8 cellular contexts compared by ENCODE assay signal in the genomic region with DNA sequence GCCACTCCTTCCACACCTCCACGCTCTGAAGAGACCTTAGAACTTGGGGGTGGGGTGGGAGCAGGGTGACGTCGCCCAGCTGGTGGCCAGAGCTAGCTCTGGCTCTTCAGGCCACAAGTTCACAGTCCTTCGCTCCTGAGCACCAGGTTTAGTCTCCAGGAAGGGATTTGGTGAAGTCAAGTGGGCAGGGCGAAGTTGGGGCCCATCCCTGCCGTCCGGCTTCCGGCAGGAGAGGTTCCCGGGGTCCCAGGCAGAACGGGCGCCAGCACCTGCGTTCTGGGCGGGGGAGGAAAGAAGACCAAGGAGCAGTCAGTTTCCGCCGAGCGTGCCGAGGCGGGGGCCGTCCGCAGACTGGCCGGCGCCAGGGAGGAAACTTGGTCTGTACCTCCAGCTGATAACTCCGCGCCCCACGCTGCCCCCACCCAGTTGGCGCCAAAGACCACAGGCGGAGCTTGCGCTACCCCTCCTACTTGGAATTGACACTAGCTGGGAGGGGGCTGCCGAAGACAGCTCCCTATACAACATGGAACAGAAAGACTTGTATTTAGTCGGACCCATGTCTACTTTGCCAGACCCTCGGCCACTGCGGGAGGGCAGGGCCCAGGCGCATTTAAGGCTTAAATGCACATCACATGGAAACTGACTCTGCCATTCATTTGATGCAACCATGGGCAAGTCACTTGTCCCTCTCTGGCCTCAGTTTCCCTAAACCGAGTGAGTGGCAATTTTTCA. TPM values are rescaled to one million over a fixed set of nuclear protein-coding genes. Genes with fewer than 3 reads are reported as not detected.
DNase-seq lines count a peak whose midpoint lies in the region; ATAC-seq and TF ChIP-seq lines count a peak whose summit lies in the region.

No MANE protein-coding gene starts in this region.

- peak overlapping the region; percentile 84 to 97 (median 94) for H3K27ac Mint-ChIP-seq in CD4-positive, alpha-beta memory T cell
- H3K27ac Mint-ChIP-seq in T-helper 17 cell: peak overlapping the region; percentile 90

- peak overlapping the region; percentile 97 for H3K23ac ChIP-seq in mesendoderm (ENCODE audit: low read length)

- no peak overlapping the region for H2AK5ac ChIP-seq in mesendoderm (ENCODE audit: low read length)

- peak overlapping the region; percentile 97 for H3K56ac ChIP-seq in mesendoderm (ENCODE audit: low read length)

- no peak overlapping the region for H4K5ac ChIP-seq in mesendoderm (ENCODE audit: low read length)

- no peaks in the 10 kb centered on the region for H3K27me3 Mint-ChIP-seq in CD4-positive, alpha-beta memory T cell
- no peaks in the 10 kb centered on the region for H3K27me3 Mint-ChIP-seq in T-helper 17 cell

- WGBS in mesendoderm (ENCODE audit: extremely low coverage, insufficient coverage, low lambda C conversion rate): no CpG with 5 or more reads among the region's 34 CpGs
- WGBS in tibial nerve, 2 donors: 0 to 1% methylated on average over 32 to 34 of the region's 34 CpGs

- no peak for TF ChIP-seq POLR2A in tibial nerve (IDR thresholded peaks at IDR 0.05)

- peaks cover 3 to 11% of the 10 kb centered on the region in 2 donors for H3K36me3 Mint-ChIP-seq in CD4-positive, alpha-beta memory T cell
- no peaks in the 10 kb centered on the region for H3K36me3 Mint-ChIP-seq in T-helper 17 cell (ENCODE audit: low read depth)

- H4K8ac ChIP-seq in mesendoderm (ENCODE audit: low read depth, low read length): no peak overlapping the region

- no peak for ATAC-seq in T-helper 17 cell

- H3K9me3 Mint-ChIP-seq in CD4-positive, alpha-beta memory T cell: no peaks in the 10 kb centered on the region

- TF ChIP-seq EP300 in tibial nerve (IDR thresholded peaks at IDR 0.05): peak in 1 of 2 donors; percentile 23

- peak overlapping the region; percentile 87 to 97 (median 96) for H3K4me3 Mint-ChIP-seq in CD4-positive, alpha-beta memory T cell
- peak overlapping the region; percentile 94 for H3K4me3 Mint-ChIP-seq in T-helper 17 cell

- H3K18ac ChIP-seq in mesendoderm (ENCODE audit: low read length): peak overlapping the region; percentile 44

- H3K27me3 ChIP-seq in CD4-positive, alpha-beta memory T cell (ENCODE audit: insufficient read depth, low read length): no peaks in the 10 kb centered on the region
- H3K27me3 ChIP-seq in HUES6 (ENCODE audit: control insufficient read depth, insufficient read depth, low read length) (peaks cover 16% of the 10 kb centered on the region; the same call in 1 of the 2 replicates), mesendoderm (ENCODE audit: insufficient read depth, low read length, poor library complexity) (no peaks in the 10 kb centered on the region), tibial nerve (no peaks in the 10 kb centered on the region)

- peaks cover 61% of the 10 kb centered on the region for H3K4me1 ChIP-seq in CD4-positive, alpha-beta memory T cell (ENCODE audit: insufficient read depth, low read length)
- H3K4me1 ChIP-seq in HUES6 (ENCODE audit: control insufficient read depth, insufficient read depth, low read length): peaks cover 63% of the 10 kb centered on the region
- H3K4me1 ChIP-seq in mesendoderm (ENCODE audit: control insufficient read depth, low read depth, low read length): peaks cover 15% of the 10 kb centered on the region
- H3K4me1 ChIP-seq in tibial nerve: peaks cover 0 to 70% (median 47%) of the 10 kb centered on the region in 4 donors

- TF ChIP-seq CTCF in coronary artery (IDR thresholded peaks at IDR 0.05) (no peak), tibial nerve (IDR thresholded peaks at IDR 0.05) (no peak)

- H2BK5ac ChIP-seq in mesendoderm (ENCODE audit: low read length): peak overlapping the region; percentile 28

- peak in 1 of 5 donors; percentile 45 for DNase-seq in CD4-positive, alpha-beta memory T cell
- DNase-seq in T-helper 17 cell: peak in 2 of 3 donors; percentile 26
- peak; percentile 87 for DNase-seq in coronary artery (ENCODE audit: low spot score)
- DNase-seq in mesendoderm: no peak
- peak in 1 of 2 donors; percentile 30 for DNase-seq in tibial nerve (ENCODE audit: low spot score in 2 of 2)
- DNase-seq in amniotic stem cell (lab: John Stamatoyannopoulos, UW): no peak
- no peak for DNase-seq in HPDE6-E6E7 (ENCODE audit: extremely low spot score)

- no peaks in the 10 kb centered on the region for H3K9me3 ChIP-seq in CD4-positive, alpha-beta memory T cell (ENCODE audit: control insufficient read depth in 1 of 2, low read length in 2 of 2)
- H3K9me3 ChIP-seq in HUES6 (ENCODE audit: control insufficient read depth, insufficient read depth, low read depth, low read length) (no peaks in the 10 kb centered on the region), T-helper 17 cell (ENCODE audit: control insufficient read depth, low read length, poor library complexity, severe bottlenecking) (no peaks in the 10 kb centered on the region), tibial nerve (no peaks in the 10 kb centered on the region)

- H2BK120ac ChIP-seq in mesendoderm (ENCODE audit: low read depth, low read length): no peak overlapping the region

- peak overlapping the region; percentile 65 for H3K4me2 ChIP-seq in mesendoderm (ENCODE audit: low read length)

- peak overlapping the region; percentile 66 for H3K27ac ChIP-seq in CD4-positive, alpha-beta memory T cell (ENCODE audit: low read depth, low read length)
- peak overlapping the region; percentile 95; the same call in 1 of the 2 replicates for H3K27ac ChIP-seq in HUES6 (ENCODE audit: low read depth, low read length)
- H3K27ac ChIP-seq in coronary artery: peak overlapping the region; percentile 94 to 95
- peak overlapping the region; percentile 89 for H3K27ac ChIP-seq in mesendoderm (ENCODE audit: low read depth, low read length)
- H3K27ac ChIP-seq in tibial nerve: peak overlapping the region; percentile 90 to 97 (median 96)

- H3K36me3 ChIP-seq in CD4-positive, alpha-beta memory T cell (ENCODE audit: insufficient read depth, low read length): no peaks in the 10 kb centered on the region
- H3K36me3 ChIP-seq in HUES6 (ENCODE audit: control insufficient read depth, insufficient read depth, low read length): peaks cover 16% of the 10 kb centered on the region
- peaks cover 3% of the 10 kb centered on the region for H3K36me3 ChIP-seq in mesendoderm (ENCODE audit: control insufficient read depth, insufficient read depth, low read length)
- peaks cover 0 to 13% (median 0%) of the 10 kb centered on the region in 3 donors for H3K36me3 ChIP-seq in tibial nerve

- H3K79me1 ChIP-seq in mesendoderm (ENCODE audit: low read length): no peaks in the 10 kb centered on the region

- CTCF ChIA-PET in CD4-positive, alpha-beta memory T cell (lab: Charles Lee; ENCODE audit: partially characterized antibody): interaction anchor here (0.7 to 30.0 kb wide), 14 partner anchors 10 to 79 kb away, joined by 3 to 1081 read pairs (median 5); no protein-coding TSS in a partner anchor

- peak overlapping the region; percentile 41 for H3K4ac ChIP-seq in mesendoderm (ENCODE audit: low read depth, low read length)

- H3K79me2 ChIP-seq in mesendoderm (ENCODE audit: control insufficient read depth, insufficient read depth, low read length): peaks cover 20% of the 10 kb centered on the region

- H3K4me1 Mint-ChIP-seq in CD4-positive, alpha-beta memory T cell: peaks cover 38 to 89% (median 62%) of the 10 kb centered on the region in 4 donors
- H3K4me1 Mint-ChIP-seq in T-helper 17 cell: peaks cover 53% of the 10 kb centered on the region

- POLR2A ChIA-PET in CD4-positive, alpha-beta memory T cell (lab: Charles Lee; ENCODE audit: partially characterized antibody): interaction anchor here (0.7 to 21.6 kb wide), 21 partner anchors 10 to 219 kb away, joined by 3 to 616 read pairs (median 15); a partner anchor contains a TSS

- intact Hi-C loops in CD4-positive, alpha-beta memory T cell (cut with micrococcal nuclease): loop anchor here (2.0 kb wide), 2 partner anchors 28 to 42 kb away; a partner anchor contains a TSS

- H2BK15ac ChIP-seq in mesendoderm (replicated peaks; ENCODE audit: low read depth): no peak overlapping the region

- H3K9ac ChIP-seq in HUES6 (ENCODE audit: low read length): peak overlapping the region; percentile 94
- peak overlapping the region; percentile 99 for H3K9ac ChIP-seq in mesendoderm (ENCODE audit: low read length)

- H3K4me3 ChIP-seq in CD4-positive, alpha-beta memory T cell (ENCODE audit: low read length in 2 of 2): peak overlapping the region; percentile 82 to 85
- peak overlapping the region; percentile 73 for H3K4me3 ChIP-seq in HUES6 (ENCODE audit: low read depth, low read length)
- peak overlapping the region; percentile 84 for H3K4me3 ChIP-seq in coronary artery
- peak overlapping the region; percentile 98 for H3K4me3 ChIP-seq in mesendoderm (ENCODE audit: low read length)
- peak overlapping the region; percentile 79 to 93 (median 85) for H3K4me3 ChIP-seq in tibial nerve

RNA-seq across cellular contexts. Expression of a gene that starts 1.0 kb away (rescaled TPM):
- 10 to 100 TPM; 89.6 to 98.0 TPM for total RNA-seq in CD4-positive, alpha-beta memory T cell
- 10 to 100 TPM in 1 of 2 donors, 1 to 10 TPM in 1; 8.9 to 20.1 TPM for polyA plus RNA-seq in CD4-positive, alpha-beta memory T cell
- total RNA-seq in T-helper 17 cell (10 to 100 TPM in 1 of 2 donors, 1 to 10 TPM in 1; 8.6 to 10.7 TPM), tibial nerve (100 to 1,000 TPM; 263 to 369 (median 312) TPM)
- 209 TPM for polyA plus RNA-seq in mesendoderm (2013, experiment 1 of 2)
- polyA plus RNA-seq in mesendoderm (2013, experiment 2 of 2): 208 TPM

RNA-seq across cellular contexts. Expression of a gene that starts 27.3 kb away (rescaled TPM):
- total RNA-seq in CD4-positive, alpha-beta memory T cell: 1 to 10 TPM; 1.1 to 1.2 TPM
- polyA plus RNA-seq in CD4-positive, alpha-beta memory T cell: 1 to 10 TPM in 1 of 2 donors, under 1 TPM in 1; 0.69 to 1.1 TPM
- total RNA-seq in T-helper 17 cell (1 to 10 TPM; 5.4 TPM), tibial nerve (under 1 TPM in 3 of 4 donors, not detected in 1; 0.20 to 0.30 (median 0.21) TPM)
- 2.1 TPM for polyA plus RNA-seq in mesendoderm (2013, experiment 1 of 2)
- 1.8 TPM for polyA plus RNA-seq in mesendoderm (2013, experiment 2 of 2)

Comparison
In these comparisons a context has a peak if more than half of its experiments do, and no peak if none do; other contexts are left out.
1. DNase-seq: peak in T-helper 17 cell (2 of 3) and coronary artery (single experiment); none in mesendoderm (single experiment), amniotic stem cell (single experiment) and HPDE6-E6E7 (single experiment).
2. RNA of a gene that starts 1.0 kb away (total RNA-seq): 263 to 369 TPM in tibial nerve and 89.6 to 98.0 TPM in CD4-positive, alpha-beta memory T cell; 8.6 to 10.7 TPM in T-helper 17 cell; every median in the first group is over 4 times any median in the second.
3. Peak in every context shown above with its lines, with median percentiles within 50 percentile points of each other: H3K27ac ChIP-seq and H3K4me3 ChIP-seq.